1 cellular context compared by ENCODE assay signal in genomic region chr2:72114693-72115051, GRCh38.
TF ChIP-seq lines count a peak whose summit lies in the region.

No MANE protein-coding gene starts in this region.

TF ChIP-seq in SK-N-SH treated with all-trans-retinoic acid at 6 μM for 48 hours, 23 proteins besides CTCF, POLR2A, EP300 and RAD21 (continued from another document):
- TF ChIP-seq ZNF70 (CRISPR knock-in tag; IDR thresholded peaks at IDR 0.05) (no peak), SNAI2 (CRISPR knock-in tag; IDR thresholded peaks at IDR 0.05) (no peak), ZNF565 (CRISPR knock-in tag; conservative IDR thresholded peaks at IDR 0.05; ENCODE audit: low read depth) (no peak), TOX (CRISPR knock-in tag; IDR thresholded peaks at IDR 0.05; ENCODE audit: borderline replicate concordance) (no peak), POU6F1 (CRISPR knock-in tag; IDR thresholded peaks at IDR 0.05; ENCODE audit: borderline replicate concordance, low read depth) (no peak)
- TF ChIP-seq, protein P1, sequence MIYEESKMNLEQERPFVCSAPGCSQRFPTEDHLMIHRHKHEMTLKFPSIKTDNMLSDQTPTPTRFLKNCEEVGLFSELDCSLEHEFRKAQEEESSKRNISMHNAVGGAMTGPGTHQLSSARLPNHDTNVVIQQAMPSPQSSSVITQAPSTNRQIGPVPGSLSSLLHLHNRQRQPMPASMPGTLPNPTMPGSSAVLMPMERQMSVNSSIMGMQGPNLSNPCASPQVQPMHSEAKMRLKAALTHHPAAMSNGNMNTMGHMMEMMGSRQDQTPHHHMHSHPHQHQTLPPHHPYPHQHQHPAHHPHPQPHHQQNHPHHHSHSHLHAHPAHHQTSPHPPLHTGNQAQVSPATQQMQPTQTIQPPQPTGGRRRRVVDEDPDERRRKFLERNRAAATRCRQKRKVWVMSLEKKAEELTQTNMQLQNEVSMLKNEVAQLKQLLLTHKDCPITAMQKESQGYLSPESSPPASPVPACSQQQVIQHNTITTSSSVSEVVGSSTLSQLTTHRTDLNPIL (CRISPR knock-in tag; IDR thresholded peaks at IDR 0.05; ENCODE audit: low read depth): no peak
